In the genomic region with DNA sequence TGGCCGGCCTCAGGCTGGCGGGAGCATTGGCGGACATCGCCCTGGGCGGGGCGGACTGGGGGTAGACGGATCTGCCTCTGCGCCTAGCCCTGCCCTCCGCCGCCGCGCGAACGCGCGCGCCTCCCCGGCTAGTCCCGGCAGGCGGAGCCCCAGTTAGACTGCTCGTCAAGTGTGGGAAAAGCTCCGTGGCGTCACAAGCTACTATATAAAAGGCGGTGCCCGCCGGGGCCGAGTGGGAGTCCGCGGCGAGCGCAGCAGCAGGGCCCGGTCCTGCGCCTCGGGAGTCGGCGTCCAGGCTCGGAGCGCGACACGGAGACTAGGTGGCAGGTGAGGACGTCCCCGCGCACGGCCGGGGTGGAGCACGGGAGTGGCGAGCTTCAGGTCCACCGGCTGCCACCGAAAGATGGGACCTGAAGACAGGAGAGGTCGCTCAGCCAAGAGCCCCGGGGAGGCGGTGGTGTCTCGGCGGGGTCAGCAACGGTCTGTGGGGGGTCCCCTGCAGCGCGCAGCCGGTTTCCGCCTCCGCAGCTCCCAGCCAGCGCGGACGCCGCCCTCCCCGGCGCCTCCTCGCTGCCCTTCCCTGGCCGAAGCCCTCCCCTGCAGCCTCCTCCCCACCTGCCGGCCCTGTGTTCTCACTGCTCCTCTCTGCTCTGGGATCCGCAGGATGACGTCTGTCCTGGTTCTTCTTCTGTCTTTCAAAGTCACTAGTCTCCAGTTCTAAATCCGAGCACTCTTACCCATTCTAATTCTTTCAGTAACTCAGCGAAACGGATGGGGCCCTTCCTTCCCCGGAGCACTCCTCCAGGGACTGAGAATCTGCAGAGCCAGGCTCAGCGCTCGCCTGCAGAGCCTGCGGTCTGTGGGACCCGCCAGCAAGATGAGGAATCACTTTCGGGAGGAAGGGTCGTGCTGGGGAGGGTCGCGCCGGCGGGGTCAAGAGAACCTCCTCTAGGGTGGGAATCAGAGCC, we compare ENCODE assay signal across 8 cellular contexts.
DNase-seq lines count a peak whose midpoint lies in the region; ATAC-seq and TF ChIP-seq lines count a peak whose summit lies in the region.

No MANE protein-coding gene starts in this region.

- peak overlapping the region; percentile 75 for H3K4me3 ChIP-seq in choroid plexus epithelial cell (ENCODE audit: low read depth, low read length)

- ATAC-seq in GM18870 (IDR thresholded peaks at IDR 0.05; ENCODE audit: unreplicated experiment) (peak; percentile 51), HG03108 (IDR thresholded peaks at IDR 0.05; ENCODE audit: unreplicated experiment) (peak; percentile 59)

- DNase-seq in AG08395 (ENCODE audit: low spot score): peak; percentile 95
- DNase-seq in NCI-H345 (lab: John Stamatoyannopoulos, UW): peak; percentile 61
- peak; percentile 90 to 91 for DNase-seq in activated CD4-positive, alpha-beta T cell treated with anti-CD3 and anti-CD28 coated beads for 4 hours
- DNase-seq in choroid plexus epithelial cell (ENCODE audit: low read depth): peak; percentile 95
- peak; percentile 71 to 89 (median 80) for DNase-seq in stimulated activated CD4-positive, alpha-beta T cell treated with anti-CD3 and anti-CD28 coated beads, Interleukin-1b, Interleukin-23, amount 100 ng/mL, for 24 hours (ENCODE audit: low read depth in 4 of 4, low spot score in 1 of 4)

- no peak for TF ChIP-seq CTCF in choroid plexus epithelial cell (conservative IDR thresholded peaks at IDR 0.05; ENCODE audit: low read depth, low read length)

- no peaks in the 10 kb centered on the region for H3K27me3 ChIP-seq in layer of hippocampus (ENCODE audit: control insufficient read depth, insufficient read depth, low read length)

- peak overlapping the region; percentile 88 for H3K27ac ChIP-seq in layer of hippocampus (ENCODE audit: low read depth, low read length)

Comparison
In these comparisons a context has a peak if more than half of its experiments do, and no peak if none do; other contexts are left out.
1. Peak in every context shown above with its lines: DNase-seq, ATAC-seq, H3K4me3 ChIP-seq and H3K27ac ChIP-seq.